25 cellular contexts compared by ENCODE assay signal in genomic region chr12:54840293-54840692, GRCh38. TPM values are rescaled to one million over a fixed set of nuclear protein-coding genes. Genes with fewer than 3 reads are reported as not detected.
"Had no signal": no experiment of that assay in that cellular context is flagged by ENCODE, and none has a peak within 500 bp of the region (broad histone marks: within the 10 kb centered on the region; RNA-seq: fewer than 3 reads in every experiment).

No MANE protein-coding gene starts in this region.

- H3K4me3 Mint-ChIP-seq: dendritic cell treated with granulocyte-macrophage colony-stimulating factor and Interleukin-4, amounts not matched to agents 40 ng/mL and 50 ng/mL, for 4 days; immature natural killer cell; nephron; stimulated activated naive B cell treated with anti-CD40 and anti-IgM and Interleukin-4, amounts not matched to agents 10 μg/mL and 1 μg/mL and 100 μg/mL, for 72 hours had no signal

- H3K36me3 ChIP-seq: brain microvascular endothelial cell, heart left ventricle, right atrium auricular region, thyroid gland had no signal

- H3K4me1 ChIP-seq: heart left ventricle, right atrium auricular region, thyroid gland had no signal

- H3K27ac Mint-ChIP-seq: dendritic cell treated with granulocyte-macrophage colony-stimulating factor and Interleukin-4, amounts not matched to agents 40 ng/mL and 50 ng/mL, for 4 days; immature natural killer cell; nephron; progenitor cell of endocrine pancreas; stimulated activated naive B cell treated with anti-CD40 and anti-IgM and Interleukin-4, amounts not matched to agents 10 μg/mL and 1 μg/mL and 100 μg/mL, for 72 hours had no signal

- H3K27me3 ChIP-seq: brain microvascular endothelial cell, heart left ventricle, right atrium auricular region, thyroid gland had no signal

- H3K27ac ChIP-seq: brain microvascular endothelial cell, epithelial cell of prostate, heart left ventricle, right atrium auricular region, skin epidermis, thyroid gland had no signal

- H3K27me3 Mint-ChIP-seq: dendritic cell treated with granulocyte-macrophage colony-stimulating factor and Interleukin-4, amounts not matched to agents 40 ng/mL and 50 ng/mL, for 4 days had no signal

- H3K4me1 Mint-ChIP-seq: immature natural killer cell; stimulated activated naive B cell treated with anti-CD40 and anti-IgM and Interleukin-4, amounts not matched to agents 10 μg/mL and 1 μg/mL and 100 μg/mL, for 72 hours had no signal

- ATAC-seq: activated CD4-positive, CD25-positive, alpha-beta regulatory T cell treated with anti-CD3 and anti-CD28 coated beads, Interleukin-2, amount 50 U/mL, for 24 hours; heart left ventricle; stimulated activated naive B cell treated with anti-CD40 and anti-IgM and Interleukin-4, amounts not matched to agents 10 μg/mL and 1 μg/mL and 100 μg/mL, for 72 hours had no signal

- DNase-seq: activated CD4-positive, alpha-beta T cell treated with anti-CD3 and anti-CD28 coated beads, Interleukin-2, amount 50 U/mL, for 1 hour; activated naive CD4-positive, alpha-beta T cell treated with Interleukin-2 at 50 U/mL for 16 hours; activated T-cell treated with anti-CD3 and anti-CD28 coated beads for 4 hours; anterior cingulate cortex; brain microvascular endothelial cell; effector memory CD4-positive, alpha-beta T cell; foreskin melanocyte; immature natural killer cell; nucleus accumbens; stimulated activated CD4-positive, alpha-beta T cell treated with anti-CD3 and anti-CD28 coated beads, Interleukin-15, amount 100 ng/mL, for 24 hours; stimulated activated CD4-positive, alpha-beta T cell treated with anti-CD3 and anti-CD28 coated beads, Interleukin-4, amount 100 ng/mL, for 1 hour; stimulated activated naive B cell treated with anti-CD40 and anti-IgM and Interleukin-4, amounts not matched to agents 10 μg/mL and 1 μg/mL and 100 μg/mL, for 72 hours; thyroid gland had no signal

- H3K9me3 ChIP-seq: thyroid gland had no signal

- H3K4me3 ChIP-seq: heart left ventricle, right atrium auricular region, skin epidermis, thyroid gland had no signal

RNA-seq across cellular contexts. Expression of gene MUCL1, which starts 14.0 kb away (rescaled TPM):
- total RNA-seq: activated CD8-positive, alpha-beta memory T cell treated with anti-CD3 and anti-CD28 coated beads for 36 hours; cerebellum; fibroblast of lung; heart left ventricle; mesenteric fat pad; progenitor cell of endocrine pancreas; right atrium auricular region; thyroid gland had no signal
